ENCODE assay signal across 37 cellular contexts in genomic region chr17:11622468-11622867, GRCh38. TPM values are rescaled to one million over a fixed set of nuclear protein-coding genes. Genes with fewer than 3 reads are reported as not detected.
"Had no signal": no experiment of that assay in that cellular context is flagged by ENCODE, and none has a peak within 500 bp of the region (broad histone marks: within the 10 kb centered on the region; RNA-seq: fewer than 3 reads in every experiment).

No MANE protein-coding gene starts in this region.

- H3K36me3 ChIP-seq: adrenal gland, brain microvascular endothelial cell, breast epithelium had no signal

- ATAC-seq: activated CD8-positive, alpha-beta T cell treated with anti-CD3 and anti-CD28 coated beads for 36 hours; activated naive CD4-positive, alpha-beta T cell treated with anti-CD3 and anti-CD28 coated beads, Interleukin-2, amount 50 U/mL, for 72 hours; activated T-cell treated with anti-CD3 and anti-CD28 coated beads, Interleukin-2, amount 50 U/mL, for 4 hours; activated T-cell treated with anti-CD3 and anti-CD28 coated beads, Interleukin-2, amount 50 U/mL, for 72 hours; activated T-helper 17 cell treated with anti-CD3 and anti-CD28 coated beads, Interleukin-2, amount 50 U/mL, for 72 hours; body of pancreas had no signal

- H3K27me3 Mint-ChIP-seq: activated B cell treated with CpG ODN at 0.5 μM for 24 hours; activated CD4-positive, alpha-beta memory T cell treated with anti-CD3 and anti-CD28 coated beads for 36 hours; activated CD4-positive, alpha-beta T cell treated with anti-CD3 and anti-CD28 coated beads, Interleukin-2, amount 10 ng/mL, durations not matched to agents 24 days and 14 days; activated CD8-positive, alpha-beta T cell treated with anti-CD3 and anti-CD28 coated beads for 36 hours; activated naive CD8-positive, alpha-beta T cell treated with anti-CD3 and anti-CD28 coated beads for 36 hours had no signal

- H3K4me3 Mint-ChIP-seq: activated B cell treated with CpG ODN at 0.5 μM for 24 hours; activated CD4-positive, alpha-beta memory T cell treated with anti-CD3 and anti-CD28 coated beads for 36 hours; activated CD4-positive, alpha-beta T cell treated with anti-CD3 and anti-CD28 coated beads, Interleukin-2, amount 10 ng/mL, durations not matched to agents 24 days and 14 days; activated CD8-positive, alpha-beta T cell treated with anti-CD3 and anti-CD28 coated beads for 36 hours; activated naive CD4-positive, alpha-beta T cell treated with anti-CD3 and anti-CD28 coated beads for 36 hours; activated naive CD8-positive, alpha-beta T cell treated with anti-CD3 and anti-CD28 coated beads for 36 hours; activated T-cell treated with anti-CD3 and anti-CD28 coated beads, Interleukin-2, amount 50 U/mL, for 4 hours; activated T-cell treated with anti-CD3 and anti-CD28 coated beads, Interleukin-2, amount 50 U/mL, for 72 hours; activated T-helper 1 cell treated with anti-CD3 and anti-CD28 coated beads, Interleukin-12 subunit alpha, Interleukin-12 subunit beta, Interleukin-2, Interleukin-4 antibody, amounts not matched to agents 30 ng/mL and 10 ng/mL and 1 ng/mL, durations not matched to agents 14 hours and 24 hours and 36 hours; activated T-helper 17 cell treated with anti-CD3 and anti-CD28 coated beads, Interleukin-2, amount 50 U/mL, for 72 hours; T-helper 1 cell treated with Interleukin-12 subunit alpha and Interleukin-12 subunit beta and Interleukin-4 antibody, amounts not matched to agents 30 μg/mL and 1 μg/mL, for 36 hours; T-helper 2 cell treated with Interferon-gamma antibody and Interleukin-4, amounts not matched to agents 5 μg/mL and 100 μg/mL, for 36 hours had no signal

- H3K4me1 Mint-ChIP-seq: activated B cell treated with CpG ODN at 0.5 μM for 24 hours; activated CD4-positive, alpha-beta T cell treated with anti-CD3 and anti-CD28 coated beads, Interleukin-2, amount 10 ng/mL, durations not matched to agents 24 days and 14 days; activated naive CD8-positive, alpha-beta T cell treated with anti-CD3 and anti-CD28 coated beads for 36 hours; activated T-helper 17 cell treated with anti-CD3 and anti-CD28 coated beads, Interleukin-2, amount 50 U/mL, for 72 hours had no signal

- H3K27ac Mint-ChIP-seq: activated B cell treated with CpG ODN at 0.5 μM for 24 hours; activated CD4-positive, alpha-beta memory T cell treated with anti-CD3 and anti-CD28 coated beads for 36 hours; activated CD4-positive, alpha-beta T cell treated with anti-CD3 and anti-CD28 coated beads, Interleukin-2, amount 10 ng/mL, durations not matched to agents 24 days and 14 days; activated CD8-positive, alpha-beta T cell treated with anti-CD3 and anti-CD28 coated beads for 36 hours; activated naive CD4-positive, alpha-beta T cell treated with anti-CD3 and anti-CD28 coated beads for 36 hours; activated naive CD4-positive, alpha-beta T cell treated with anti-CD3 and anti-CD28 coated beads, Interleukin-2, amount 50 U/mL, for 72 hours; activated naive CD8-positive, alpha-beta T cell treated with anti-CD3 and anti-CD28 coated beads for 36 hours; activated T-cell treated with anti-CD3 and anti-CD28 coated beads, Interleukin-2, amount 50 U/mL, for 72 hours; activated T-helper 1 cell treated with anti-CD3 and anti-CD28 coated beads, Interleukin-12 subunit alpha, Interleukin-12 subunit beta, Interleukin-2, Interleukin-4 antibody, amounts not matched to agents 30 ng/mL and 10 ng/mL and 1 ng/mL, durations not matched to agents 14 hours and 24 hours and 36 hours; activated T-helper 17 cell treated with anti-CD3 and anti-CD28 coated beads, Interleukin-2, amount 50 U/mL, for 72 hours; T-helper 1 cell treated with Interleukin-12 subunit alpha and Interleukin-12 subunit beta and Interleukin-4 antibody, amounts not matched to agents 30 μg/mL and 1 μg/mL, for 36 hours; T-helper 2 cell treated with Interferon-gamma antibody and Interleukin-4, amounts not matched to agents 5 μg/mL and 100 μg/mL, for 36 hours had no signal

- H3K9me3 ChIP-seq: adrenal gland, body of pancreas, breast epithelium had no signal

- H3K9me3 Mint-ChIP-seq: activated CD4-positive, alpha-beta T cell treated with anti-CD3 and anti-CD28 coated beads, Interleukin-2, amount 10 ng/mL, durations not matched to agents 24 days and 14 days; activated CD8-positive, alpha-beta T cell treated with anti-CD3 and anti-CD28 coated beads for 36 hours; activated naive CD8-positive, alpha-beta T cell treated with anti-CD3 and anti-CD28 coated beads for 36 hours; activated T-cell treated with anti-CD3 and anti-CD28 coated beads, Interleukin-2, amount 50 U/mL, for 4 hours had no signal

- H3K4me1 ChIP-seq: adrenal gland, breast epithelium had no signal

- H3K27ac ChIP-seq: adrenal gland, body of pancreas, brain microvascular endothelial cell, breast epithelium, VCaP had no signal

- H3K27me3 ChIP-seq: adrenal gland, body of pancreas, brain microvascular endothelial cell, breast epithelium had no signal

- H3K36me3 Mint-ChIP-seq: activated CD4-positive, alpha-beta memory T cell treated with anti-CD3 and anti-CD28 coated beads for 36 hours; activated naive CD4-positive, alpha-beta T cell treated with anti-CD3 and anti-CD28 coated beads, Interleukin-2, amount 50 U/mL, for 72 hours; activated naive CD8-positive, alpha-beta T cell treated with anti-CD3 and anti-CD28 coated beads for 36 hours had no signal

- DNase-seq: activated B cell treated with CpG ODN at 0.5 μM for 24 hours; activated CD4-positive, alpha-beta memory T cell treated with anti-CD3 and anti-CD28 coated beads for 36 hours; activated CD4-positive, alpha-beta T cell treated with anti-CD3 and anti-CD28 coated beads for 4 hours; activated CD4-positive, alpha-beta T cell treated with anti-CD3 and anti-CD28 coated beads, Interleukin-2, amount 10 ng/mL, durations not matched to agents 24 days and 14 days; activated CD4-positive, alpha-beta T cell treated with anti-CD3 and anti-CD28 coated beads, Interleukin-2, amount 50 U/mL, for 1 hour; activated CD4-positive, alpha-beta T cell treated with anti-CD3 and anti-CD28 coated beads, Interleukin-2, amount 50 U/mL, for 4 hours; activated CD4-positive, CD25-positive, alpha-beta regulatory T cell treated with anti-CD3 and anti-CD28 coated beads, Interleukin-2, amount 50 U/mL, for 72 hours; activated CD8-positive, alpha-beta memory T cell treated with anti-CD3 and anti-CD28 coated beads, Interleukin-2, amount 50 U/mL, for 4 hours; activated CD8-positive, alpha-beta T cell treated with anti-CD3 and anti-CD28 coated beads for 36 hours; activated effector memory CD4-positive, alpha-beta T cell treated with anti-CD3 and anti-CD28 coated beads, Interleukin-2, amount 50 U/mL, for 16 hours; activated gamma-delta T cell treated with Interleukin-2 at 50 U/mL for 16 hours; activated naive CD4-positive, alpha-beta T cell; activated naive CD4-positive, alpha-beta T cell treated with anti-CD3 and anti-CD28 coated beads for 36 hours; activated naive CD4-positive, alpha-beta T cell treated with anti-CD3 and anti-CD28 coated beads, Interleukin-2, amount 50 U/mL, for 16 hours; activated naive CD8-positive, alpha-beta T cell treated with anti-CD3 and anti-CD28 coated beads for 36 hours; activated T-cell treated with anti-CD3 and anti-CD28 coated beads for 4 hours; activated T-cell treated with anti-CD3 and anti-CD28 coated beads, Interleukin-2, amount 50 U/mL, for 1 hour; activated T-cell treated with anti-CD3 and anti-CD28 coated beads, Interleukin-2, amount 50 U/mL, for 4 hours; activated T-cell treated with anti-CD3 and anti-CD28 coated beads, Interleukin-2, amount 50 U/mL, for 72 hours; adrenal gland; amniotic stem cell; aorta; body of pancreas; brain microvascular endothelial cell; central memory CD4-positive, alpha-beta T cell; T-helper 2 cell; T-helper 9 cell had no signal

- H3K4me3 ChIP-seq: adrenal gland, body of pancreas, breast epithelium had no signal

RNA-seq across cellular contexts. Expression of gene DNAH9, which starts 24.2 kb away (rescaled TPM):
- total RNA-seq: activated B cell treated with CpG ODN at 0.5 μM for 24 hours; activated CD4-positive, alpha-beta memory T cell treated with anti-CD3 and anti-CD28 coated beads for 36 hours; activated CD4-positive, alpha-beta T cell treated with anti-CD3 and anti-CD28 coated beads, Interleukin-2, amount 10 ng/mL, durations not matched to agents 24 days and 14 days; activated CD8-positive, alpha-beta memory T cell treated with anti-CD3 and anti-CD28 coated beads for 36 hours; activated CD8-positive, alpha-beta T cell treated with anti-CD3 and anti-CD28 coated beads for 36 hours; activated naive CD4-positive, alpha-beta T cell treated with anti-CD3 and anti-CD28 coated beads for 36 hours; activated naive CD4-positive, alpha-beta T cell treated with anti-CD3 and anti-CD28 coated beads, Interleukin-2, amount 50 U/mL, for 72 hours; activated naive CD8-positive, alpha-beta T cell treated with anti-CD3 and anti-CD28 coated beads for 36 hours; activated T-cell treated with anti-CD3 and anti-CD28 coated beads, Interleukin-2, amount 50 U/mL, for 4 hours; activated T-cell treated with anti-CD3 and anti-CD28 coated beads, Interleukin-2, amount 50 U/mL, for 72 hours; activated T-helper 1 cell treated with anti-CD3 and anti-CD28 coated beads, Interleukin-12 subunit alpha, Interleukin-12 subunit beta, Interleukin-2, Interleukin-4 antibody, amounts not matched to agents 30 ng/mL and 10 ng/mL and 1 ng/mL, durations not matched to agents 14 hours and 24 hours and 36 hours; activated T-helper 17 cell treated with anti-CD3 and anti-CD28 coated beads, Interleukin-2, amount 50 U/mL, for 72 hours; astrocyte; cardiac septum had no signal
- polyA plus RNA-seq: aorta had no signal
